26 cellular contexts compared by ENCODE assay signal in the genomic region with DNA sequence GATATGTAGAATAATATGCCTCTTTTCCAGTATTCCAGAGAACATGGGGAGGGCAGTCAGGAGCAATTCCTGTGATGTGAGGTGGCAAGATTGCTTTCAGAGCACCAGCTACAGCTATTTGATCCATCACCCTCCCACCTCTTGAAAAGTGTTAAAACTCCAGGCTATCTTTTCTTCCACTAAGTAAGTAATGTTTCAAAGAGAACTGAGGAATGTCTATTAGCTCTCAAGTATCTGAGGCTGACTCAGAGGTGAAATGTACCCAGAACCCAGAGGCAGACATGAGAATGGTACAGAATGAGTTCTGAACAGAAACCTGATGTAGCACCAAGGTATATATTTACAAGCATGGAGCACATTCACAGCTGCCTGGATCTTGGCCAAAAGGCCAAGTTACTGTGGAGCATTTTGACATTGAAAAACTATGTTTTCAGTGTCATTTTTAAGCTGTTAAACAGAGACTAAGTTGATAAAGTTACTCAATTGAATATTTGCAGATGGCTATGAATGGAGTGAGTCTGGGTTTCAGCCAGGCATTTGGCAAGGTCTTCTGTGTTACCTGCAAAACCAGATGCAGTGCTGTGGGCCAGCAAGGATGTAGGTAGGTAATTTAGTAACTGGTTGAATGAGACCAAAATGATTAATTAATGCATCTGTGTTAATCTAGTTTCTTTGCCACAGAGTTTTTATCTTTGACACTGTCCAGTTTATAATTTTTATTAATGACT.
DNase-seq lines count a peak whose midpoint lies in the region; ATAC-seq and TF ChIP-seq lines count a peak whose summit lies in the region.
"Had no signal": no experiment of that assay in that cellular context is flagged by ENCODE, and none has a peak within 500 bp of the region (broad histone marks: within the 10 kb centered on the region; RNA-seq: fewer than 3 reads in every experiment).

No MANE protein-coding gene starts in this region.

- H3K4me3 Mint-ChIP-seq in mesothelial cell of epicardium = no peak overlapping the region
- H3K4me3 Mint-ChIP-seq: activated CD8-positive, alpha-beta T cell treated with anti-CD3 and anti-CD28 coated beads for 36 hours; CD4-positive, CD25-positive, alpha-beta regulatory T cell had no signal

- TF ChIP-seq CTCF in epithelial cell of esophagus (IDR thresholded peaks at IDR 0.05; ENCODE audit: insufficient read depth, low read depth, low read length, missing control alignments) = no peak
- TF ChIP-seq CTCF in mesothelial cell of epicardium (IDR thresholded peaks at IDR 0.05; ENCODE audit: unreplicated experiment) = no peak

- ATAC-seq in HG03175 (IDR thresholded peaks at IDR 0.05; ENCODE audit: unreplicated experiment) = no peak
- ATAC-seq: activated CD8-positive, alpha-beta T cell treated with anti-CD3 and anti-CD28 coated beads for 36 hours; psoas muscle had no signal

- DNase-seq in EH (ENCODE audit: low read depth) = peak; percentile 25
- DNase-seq in NCI-H226 = peak; percentile 88
- DNase-seq in epithelial cell of esophagus (ENCODE audit: low read depth) = peak; percentile 23
- no peak for DNase-seq in mesothelial cell of epicardium (ENCODE audit: low spot score in 2 of 2, unreplicated experiment in 2 of 2)
- DNase-seq in NCI-H2196 (lab: John Stamatoyannopoulos, UW; ENCODE audit: unreplicated experiment) = no peak
- no peak for DNase-seq in HuH-7 (ENCODE audit: low spot score)
- no peak for DNase-seq in T1000 (lab: John Stamatoyannopoulos, UW)
- DNase-seq: activated CD8-positive, alpha-beta T cell treated with anti-CD3 and anti-CD28 coated beads for 36 hours; activated naive CD4-positive, alpha-beta T cell treated with Interleukin-2 at 50 U/mL for 16 hours; DMS79; effector memory CD4-positive, alpha-beta T cell; esophagus squamous epithelium; left cardiac atrium; NCI-H1092 treated with DMSO at 0.1 percent for 48 hours; NCI-H2171 treated with DMSO at 0.1 percent for 48 hours; NCI-H748 treated with DMSO at 0.1 percent for 48 hours; PC-9; psoas muscle; small intestine; stimulated activated CD4-positive, alpha-beta T cell treated with anti-CD3 and anti-CD28 coated beads, Interleukin-2, amount 100 ng/mL, for 48 hours; stimulated activated naive CD4-positive, alpha-beta T cell treated with Interleukin-2 at 50 U/mL for 16 hours; tibial artery had no signal

- no peak overlapping the region for H3K4me3 ChIP-seq in epithelial cell of esophagus (ENCODE audit: low read length)
- H3K4me3 ChIP-seq: ascending aorta, esophagus squamous epithelium, PC-9, psoas muscle, SJSA1, tibial artery had no signal

- peaks cover 24% of the 10 kb centered on the region for H3K4me1 Mint-ChIP-seq in mesothelial cell of epicardium

- H3K9me3 Mint-ChIP-seq in mesothelial cell of epicardium = peaks cover 2% of the 10 kb centered on the region
- H3K9me3 Mint-ChIP-seq: activated CD8-positive, alpha-beta T cell treated with anti-CD3 and anti-CD28 coated beads for 36 hours; CD4-positive, CD25-positive, alpha-beta regulatory T cell had no signal

- no peaks in the 10 kb centered on the region for H3K36me3 Mint-ChIP-seq in mesothelial cell of epicardium
- H3K36me3 Mint-ChIP-seq: CD4-positive, CD25-positive, alpha-beta regulatory T cell had no signal

- H3K27me3 Mint-ChIP-seq in mesothelial cell of epicardium (ENCODE audit: low read depth) = no peaks in the 10 kb centered on the region
- H3K27me3 Mint-ChIP-seq: activated CD8-positive, alpha-beta T cell treated with anti-CD3 and anti-CD28 coated beads for 36 hours; CD4-positive, CD25-positive, alpha-beta regulatory T cell had no signal

- H3K27ac Mint-ChIP-seq in mesothelial cell of epicardium = peak overlapping the region; percentile 57
- H3K27ac Mint-ChIP-seq: activated CD8-positive, alpha-beta T cell treated with anti-CD3 and anti-CD28 coated beads for 36 hours; CD4-positive, CD25-positive, alpha-beta regulatory T cell had no signal

Comparison
In these comparisons a context has a peak if more than half of its experiments do, and no peak if none do; other contexts are left out.
1. DNase-seq: peak in EH (single experiment), NCI-H226 (single experiment) and epithelial cell of esophagus (single experiment); none in mesothelial cell of epicardium (0 of 2), NCI-H2196 (single experiment), HuH-7 (single experiment) and T1000 (single experiment).